In genomic region chr2:222707102-222707688, GRCh38 we compare ENCODE assay signal across 1 cellular context.
TF ChIP-seq lines count a peak whose summit lies in the region.

No MANE protein-coding gene starts in this region.

TF ChIP-seq in H1, 55 proteins besides CTCF, POLR2A, EP300 and RAD21 (continued from another document):
- TF ChIP-seq USF2 (IDR thresholded peaks at IDR 0.05; ENCODE audit: low read length) (no peak), YY1 (IDR thresholded peaks at IDR 0.05; ENCODE audit: low read depth, low read length) (no peak), HDAC2 (IDR thresholded peaks at IDR 0.05; ENCODE audit: borderline replicate concordance in 1 of 2, low read depth in 2 of 2, low read length in 2 of 2) (no peak), SIN3A (conservative IDR thresholded peaks at IDR 0.05 in 1 of 2, IDR thresholded peaks at IDR 0.05 in 1 of 2; ENCODE audit: low read depth in 1 of 2, low read length in 2 of 2) (no peak), SIRT6 (IDR thresholded peaks at IDR 0.05; ENCODE audit: low read length) (no peak), PHF8 (conservative IDR thresholded peaks at IDR 0.05; ENCODE audit: low read depth, low read length) (no peak), TAF1 (IDR thresholded peaks at IDR 0.05; ENCODE audit: low read depth, low read length) (no peak)
TF ChIP-seq in H1: peak in this region for 0.
